8 cellular contexts compared by ENCODE assay signal in genomic region chr15:66841953-66842681, GRCh38.
A peak's percentile ranks its signal among the peaks of the same experiment; 100 is the strongest.
DNase-seq lines count a peak whose midpoint lies in the region; ATAC-seq and TF ChIP-seq lines count a peak whose summit lies in the region.

No MANE protein-coding gene starts in this region.

- TF ChIP-seq CTCF in AG10803 (conservative IDR thresholded peaks at IDR 0.05; ENCODE audit: low read length) = no peak
- TF ChIP-seq CTCF in HCT116 (IDR thresholded peaks at IDR 0.05 in 2 of 3, conservative IDR thresholded peaks at IDR 0.05 in 1 of 3; ENCODE audit: borderline replicate concordance in 1 of 3, insufficient read depth in 1 of 3, low read depth in 2 of 3, low read length in 2 of 3) = no peak
- no peak for TF ChIP-seq CTCF in type B pancreatic cell (conservative IDR thresholded peaks at IDR 0.05)

- H3K4me1 Mint-ChIP-seq in type B pancreatic cell (ENCODE audit: unreplicated experiment) = peaks cover 46% of the 10 kb centered on the region

- H3K27ac ChIP-seq in HCT116 (ENCODE audit: low read depth, low read length) = peak overlapping the region; percentile 88
- H3K27ac ChIP-seq in mucosa of rectum (ENCODE audit: low read depth in 2 of 2, low read length in 2 of 2) = peak overlapping the region; percentile 80 to 83

- H3K27me3 ChIP-seq in HCT116 (ENCODE audit: insufficient read depth, low read length) (no peaks in the 10 kb centered on the region), mucosa of rectum (ENCODE audit: control insufficient read depth in 2 of 2, insufficient read depth in 2 of 2, low read length in 2 of 2) (peaks cover 0 to 2% of the 10 kb centered on the region in 2 donors)

- no peaks in the 10 kb centered on the region for H4K20me1 ChIP-seq in HCT116 (ENCODE audit: insufficient read depth)

- intact Hi-C loops in HCT116 (cut with micrococcal nuclease) = loop anchor here (5.0 kb wide), 1 partner anchor 40 kb away; no protein-coding TSS in a partner anchor

- no TSS peak for BruUV-seq in HCT116 (replicated peaks; lab: Mats Ljungman, UMichigan)

- CTCF ChIA-PET in HCT116 (lab: Charles Lee) = interaction anchor here (1.7 kb wide), 1 partner anchor 10 kb away, joined by 9 read pairs; no protein-coding TSS in a partner anchor

- H3K4me3 ChIP-seq in AG10803 (ENCODE audit: low read length) (peak overlapping the region; percentile 64), HCT116 (replicated peaks in 1 of 2; ENCODE audit: low read depth in 1 of 2, low read length in 2 of 2) (peak overlapping the region; percentile 40 to 57), mucosa of rectum (ENCODE audit: low read length in 2 of 2) (peak overlapping the region; percentile 60 to 67)

- peak overlapping the region; percentile 93 for H3K4me2 ChIP-seq in HCT116 (ENCODE audit: low read length)

- no peaks in the 10 kb centered on the region for H3K79me2 ChIP-seq in HCT116 (ENCODE audit: insufficient read depth, low read length)

- H3K9me3 ChIP-seq in HCT116 (ENCODE audit: control insufficient read depth in 1 of 2, insufficient read depth in 1 of 2, low read depth in 1 of 2, low read length in 2 of 2) (no peaks in the 10 kb centered on the region), mucosa of rectum (ENCODE audit: control insufficient read depth in 2 of 2, low read length in 2 of 2) (no peaks in the 10 kb centered on the region)

- RAD21 ChIA-PET in HCT116 (lab: Charles Lee; ENCODE audit: low non-redundant PET in 1 of 2, low total read pairs in 2 of 2, uncharacterized antibody in 2 of 2, unreplicated experiment in 2 of 2) = no interaction called here

- H3K27ac Mint-ChIP-seq in type B pancreatic cell = peak overlapping the region; percentile 96

- H3K36me3 Mint-ChIP-seq in type B pancreatic cell = no peaks in the 10 kb centered on the region

- no peaks in the 10 kb centered on the region for H3K9me3 Mint-ChIP-seq in type B pancreatic cell

- peak overlapping the region; percentile 59 for H3K9ac ChIP-seq in HCT116 (ENCODE audit: low read length)
- H3K9ac ChIP-seq in mucosa of rectum (ENCODE audit: low read depth in 1 of 2, low read length in 2 of 2) = peak overlapping the region; percentile 44 to 77

- TF ChIP-seq POLR2A in HCT116 (IDR thresholded peaks at IDR 0.05; ENCODE audit: borderline replicate concordance, extremely low read depth, insufficient read depth, insufficient read length) (no peak), GM18505 (IDR thresholded peaks at IDR 0.05; ENCODE audit: borderline replicate concordance, extremely low read depth, insufficient read depth, insufficient read length) (no peak)

- peak overlapping the region; percentile 72 for H3K4me3 Mint-ChIP-seq in type B pancreatic cell

- POLR2A ChIA-PET in HCT116 (lab: Charles Lee) = interaction anchor here (1.1 kb wide), 1 partner anchor 9 kb away, joined by 3 read pairs; no protein-coding TSS in a partner anchor

- H3K9me2 ChIP-seq in HCT116 (ENCODE audit: insufficient read depth) = no peaks in the 10 kb centered on the region

- H3K4me1 ChIP-seq in HCT116 (ENCODE audit: control insufficient read depth in 1 of 2, insufficient read depth in 2 of 2, low read length in 2 of 2) (peaks cover 33 to 36% of the 10 kb centered on the region in 2 experiments), mucosa of rectum (ENCODE audit: control insufficient read depth in 2 of 2, insufficient read depth in 2 of 2, low read length in 2 of 2) (peaks cover 13 to 16% of the 10 kb centered on the region in 2 donors)

- H3K36me3 ChIP-seq in HCT116 (ENCODE audit: control insufficient read depth in 1 of 2, insufficient read depth in 2 of 2, low read length in 2 of 2) = no peaks in the 10 kb centered on the region
- H3K36me3 ChIP-seq in mucosa of rectum (ENCODE audit: control insufficient read depth in 2 of 2, insufficient read depth in 2 of 2, low read length in 2 of 2) = no peaks in the 10 kb centered on the region

- ATAC-seq in HCT116 (peak; percentile 87), HG02763 (IDR thresholded peaks at IDR 0.05; ENCODE audit: unreplicated experiment) (no peak), GM18505 (IDR thresholded peaks at IDR 0.05; ENCODE audit: unreplicated experiment) (no peak)

- peaks cover 3% of the 10 kb centered on the region for H3K27me3 Mint-ChIP-seq in type B pancreatic cell

- peak overlapping the region; percentile 92 for H2AFZ ChIP-seq in HCT116 (ENCODE audit: low read depth, low read length, poor library complexity, severe bottlenecking)

- DNase-seq in AG10803 (ENCODE audit: low read depth) (peak; percentile 93), HCT116 (ENCODE audit: low read depth, low spot score) (peak; percentile 47), fibroblast of gingiva (ENCODE audit: low read depth) (peak; percentile 92), type B pancreatic cell (ENCODE audit: extremely low spot score, unreplicated experiment) (peak; percentile 83)
- peak; percentile 32 for DNase-seq in activated CD8-positive, alpha-beta memory T cell treated with anti-CD3 and anti-CD28 coated beads, Interleukin-2, amount 50 U/mL, for 4 hours

- TF ChIP-seq RAD21 in HCT116 (IDR thresholded peaks at IDR 0.05; ENCODE audit: low read depth) = no peak

TF ChIP-seq in HCT116, 20 proteins besides CTCF, POLR2A, EP300 and RAD21 (continues in another document):
- TF ChIP-seq YY1 (IDR thresholded peaks at IDR 0.05; ENCODE audit: extremely low read depth, insufficient replicate concordance, low read depth, low read length) (no peak), ELF1 (IDR thresholded peaks at IDR 0.05; ENCODE audit: borderline replicate concordance, low read depth) (no peak), CBX3 (IDR thresholded peaks at IDR 0.05; ENCODE audit: low read depth) (no peak; the same call in 1 of the 2 replicates), SIN3A (IDR thresholded peaks at IDR 0.05; ENCODE audit: low read depth) (no peak; the same call in 1 of the 2 replicates), EZH2 (IDR thresholded peaks at IDR 0.05) (no peak), ATF3 (IDR thresholded peaks at IDR 0.05) (no peak), ZFX (IDR thresholded peaks at IDR 0.05) (no peak; the same call in 1 of the 2 replicates), MAX (IDR thresholded peaks at IDR 0.05) (peak; percentile 53; the same call in 1 of the 2 replicates), ZNF274 (IDR thresholded peaks at IDR 0.05; ENCODE audit: low read depth, low read length) (no peak), REST (IDR thresholded peaks at IDR 0.05; ENCODE audit: low read depth) (no peak), SP1 (IDR thresholded peaks at IDR 0.05; ENCODE audit: low read depth) (no peak; the same call in 1 of the 2 replicates), CEBPB (IDR thresholded peaks at IDR 0.05; ENCODE audit: low read depth) (no peak), FOSL1 (IDR thresholded peaks at IDR 0.05; ENCODE audit: low read depth) (peak; percentile 69), JUND (IDR thresholded peaks at IDR 0.05) (peak; percentile 66), SRF (IDR thresholded peaks at IDR 0.05; ENCODE audit: low read depth) (no peak), TCF7L2 (IDR thresholded peaks at IDR 0.05; ENCODE audit: borderline replicate concordance, extremely low read depth, insufficient read depth, insufficient read length) (peak; percentile 54), EZH2phosphoT487 (IDR thresholded peaks at IDR 0.05; ENCODE audit: borderline replicate concordance) (no peak), POLR2AphosphoS5 (IDR thresholded peaks at IDR 0.05; ENCODE audit: low read depth, low read length) (peak; percentile 14)

Comparison
In these comparisons a context has a peak if more than half of its experiments do, and no peak if none do; other contexts are left out.
1. DNase-seq: peak in every context shown above with its lines; median percentile 93 in AG10803; 92 in fibroblast of gingiva; 83 in type B pancreatic cell; 47 in HCT116; 32 in activated CD8-positive, alpha-beta memory T cell treated with anti-CD3 and anti-CD28 coated beads, Interleukin-2, amount 50 U/mL, for 4 hours.